Comparison of ENCODE assay signal across 1 cellular context in the genomic region with DNA sequence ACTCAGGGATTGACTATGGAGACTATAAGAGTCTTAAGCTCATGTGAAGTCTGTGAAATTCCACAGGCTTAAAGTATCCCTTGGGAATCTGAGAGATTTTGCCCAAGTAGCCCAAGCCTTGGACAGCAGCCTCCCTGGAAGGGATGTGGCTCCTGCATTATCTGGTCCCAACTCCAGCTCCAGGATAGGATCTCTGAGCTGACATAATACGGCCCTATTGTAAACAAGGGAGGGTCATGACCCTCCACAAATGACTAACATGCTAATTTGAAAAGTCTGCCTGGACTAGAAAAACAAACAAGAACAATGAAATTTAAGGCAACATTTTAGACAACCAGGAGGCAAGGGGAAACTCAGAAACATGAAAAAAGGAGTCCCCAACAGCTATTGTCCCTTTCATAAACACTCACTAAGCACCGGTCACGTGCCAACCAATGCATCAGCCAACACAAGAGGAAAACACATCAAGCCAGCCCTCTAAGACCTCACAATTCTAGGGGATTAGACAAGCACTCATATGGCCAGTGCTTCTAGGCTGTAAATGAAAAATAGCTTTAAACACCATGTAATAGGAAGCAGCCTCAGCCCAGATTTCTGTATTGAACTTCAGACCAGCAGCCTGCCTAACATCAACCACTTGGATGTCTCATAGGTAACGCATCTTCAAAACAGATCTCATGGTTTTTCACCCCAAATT.
TF ChIP-seq lines count a peak whose summit lies in the region.

No MANE protein-coding gene starts in this region.

TF ChIP-seq in SK-N-SH treated with all-trans-retinoic acid at 6 μM for 48 hours, 23 proteins besides CTCF, POLR2A, EP300 and RAD21 (continued from another document):
- no peak for TF ChIP-seq ZC3H10 (CRISPR knock-in tag; IDR thresholded peaks at IDR 0.05)
- no peak for TF ChIP-seq GLIS3 (CRISPR knock-in tag; IDR thresholded peaks at IDR 0.05)
- TF ChIP-seq, protein P1, sequence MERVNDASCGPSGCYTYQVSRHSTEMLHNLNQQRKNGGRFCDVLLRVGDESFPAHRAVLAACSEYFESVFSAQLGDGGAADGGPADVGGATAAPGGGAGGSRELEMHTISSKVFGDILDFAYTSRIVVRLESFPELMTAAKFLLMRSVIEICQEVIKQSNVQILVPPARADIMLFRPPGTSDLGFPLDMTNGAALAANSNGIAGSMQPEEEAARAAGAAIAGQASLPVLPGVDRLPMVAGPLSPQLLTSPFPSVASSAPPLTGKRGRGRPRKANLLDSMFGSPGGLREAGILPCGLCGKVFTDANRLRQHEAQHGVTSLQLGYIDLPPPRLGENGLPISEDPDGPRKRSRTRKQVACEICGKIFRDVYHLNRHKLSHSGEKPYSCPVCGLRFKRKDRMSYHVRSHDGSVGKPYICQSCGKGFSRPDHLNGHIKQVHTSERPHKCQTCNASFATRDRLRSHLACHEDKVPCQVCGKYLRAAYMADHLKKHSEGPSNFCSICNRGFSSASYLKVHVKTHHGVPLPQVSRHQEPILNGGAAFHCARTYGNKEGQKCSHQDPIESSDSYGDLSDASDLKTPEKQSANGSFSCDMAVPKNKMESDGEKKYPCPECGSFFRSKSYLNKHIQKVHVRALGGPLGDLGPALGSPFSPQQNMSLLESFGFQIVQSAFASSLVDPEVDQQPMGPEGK (CRISPR knock-in tag; IDR thresholded peaks at IDR 0.05; ENCODE audit: borderline replicate concordance) = no peak
- TF ChIP-seq ZNF8 (CRISPR knock-in tag; IDR thresholded peaks at IDR 0.05) = no peak
- TF ChIP-seq ZFP30 (CRISPR knock-in tag; IDR thresholded peaks at IDR 0.05) = no peak
- TF ChIP-seq CSDC2 (CRISPR knock-in tag; IDR thresholded peaks at IDR 0.05) = no peak
